ENCODE assay signal across 28 cellular contexts in the genomic region with DNA sequence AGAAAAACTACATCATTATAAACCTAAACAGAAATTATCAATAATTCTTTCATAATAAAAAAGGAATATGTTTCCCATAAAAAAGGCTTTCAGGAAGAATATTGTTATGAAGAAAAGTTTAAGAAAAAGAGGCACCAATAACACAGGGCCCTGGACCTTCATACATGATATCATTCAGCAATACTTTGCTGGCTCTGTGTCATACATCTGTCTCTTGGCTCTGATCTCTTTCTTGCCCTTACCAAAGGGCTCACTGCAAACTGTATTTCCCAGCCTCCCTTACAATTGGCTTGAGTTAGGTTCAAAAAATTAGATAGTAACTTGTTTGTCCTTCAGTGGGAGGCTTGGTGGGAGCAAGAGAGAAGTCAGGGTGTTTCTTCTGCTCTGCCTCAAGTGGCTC.
"Had no signal": no experiment of that assay in that cellular context is flagged by ENCODE, and none has a peak within 500 bp of the region (broad histone marks: within the 10 kb centered on the region; RNA-seq: fewer than 3 reads in every experiment).

No MANE protein-coding gene starts in this region.

- H3K4me1 ChIP-seq: colonic mucosa, esophagus muscularis mucosa, esophagus squamous epithelium, foreskin keratinocyte, gastrocnemius medialis, gastroesophageal sphincter, heart left ventricle, heart right ventricle had no signal

- H3K4me3 ChIP-seq: colonic mucosa, coronary artery, dorsolateral prefrontal cortex, esophagus muscularis mucosa, esophagus squamous epithelium, gastrocnemius medialis, gastroesophageal sphincter, heart left ventricle, heart right ventricle had no signal

- H3K27ac Mint-ChIP-seq: dendritic cell treated with granulocyte-macrophage colony-stimulating factor and Interleukin-4, amounts not matched to agents 40 ng/mL and 50 ng/mL, for 4 days; effector memory CD8-positive, alpha-beta T cell; endodermal cell had no signal

- H3K27me3 Mint-ChIP-seq: dendritic cell treated with granulocyte-macrophage colony-stimulating factor and Interleukin-4, amounts not matched to agents 40 ng/mL and 50 ng/mL, for 4 days had no signal

- H3K36me3 ChIP-seq: colonic mucosa, esophagus muscularis mucosa, esophagus squamous epithelium, gastrocnemius medialis, gastroesophageal sphincter, heart left ventricle, heart right ventricle had no signal

- H3K9me3 ChIP-seq: colonic mucosa, esophagus muscularis mucosa, esophagus squamous epithelium, gastrocnemius medialis, gastroesophageal sphincter, heart left ventricle, heart right ventricle had no signal

- DNase-seq: colonic mucosa; cortex of kidney; dermis blood vessel endothelial cell; dorsolateral prefrontal cortex; effector CD4-positive, alpha-beta T cell; effector CD8-positive, alpha-beta T cell; effector memory CD4-positive, alpha-beta T cell; effector memory CD8-positive, alpha-beta T cell; endodermal cell; esophagus squamous epithelium; foreskin fibroblast; foreskin melanocyte; gastrocnemius medialis; glutamatergic neuron; head of caudate nucleus; heart left ventricle; heart right ventricle had no signal

- H3K4me3 Mint-ChIP-seq: dendritic cell treated with granulocyte-macrophage colony-stimulating factor and Interleukin-4, amounts not matched to agents 40 ng/mL and 50 ng/mL, for 4 days; effector memory CD8-positive, alpha-beta T cell; endodermal cell had no signal

- H3K27me3 ChIP-seq: colonic mucosa, dorsolateral prefrontal cortex, esophagus muscularis mucosa, esophagus squamous epithelium, foreskin keratinocyte, gastrocnemius medialis, gastroesophageal sphincter, heart left ventricle, heart right ventricle had no signal

- ATAC-seq: effector memory CD8-positive, alpha-beta T cell; esophagus mucosa; foreskin keratinocyte; gastrocnemius medialis; gastroesophageal sphincter; heart left ventricle; heart right ventricle had no signal

- H3K9me3 Mint-ChIP-seq: dendritic cell treated with granulocyte-macrophage colony-stimulating factor and Interleukin-4, amounts not matched to agents 40 ng/mL and 50 ng/mL, for 4 days; effector memory CD8-positive, alpha-beta T cell; endodermal cell had no signal

- FAIRE-seq: colon, endometrium, endothelial cell of umbilical vein, frontal cortex had no signal

- H3K27ac ChIP-seq: colonic mucosa, coronary artery, epithelial cell of prostate, esophagus muscularis mucosa, esophagus squamous epithelium, foreskin keratinocyte, gastrocnemius medialis, gastroesophageal sphincter, heart left ventricle, heart right ventricle had no signal
